ENCODE assay signal across 12 cellular contexts in genomic region chr1:152167835-152168534, GRCh38. TPM values are rescaled to one million over a fixed set of nuclear protein-coding genes. Genes with fewer than 3 reads are reported as not detected.
A peak's percentile ranks its signal among the peaks of the same experiment; 100 is the strongest.
DNase-seq lines count a peak whose midpoint lies in the region; ATAC-seq and TF ChIP-seq lines count a peak whose summit lies in the region.
"Had no signal": no experiment of that assay in that cellular context is flagged by ENCODE, and none has a peak within 500 bp of the region (broad histone marks: within the 10 kb centered on the region; RNA-seq: fewer than 3 reads in every experiment).

No MANE protein-coding gene starts in this region.

- H3K4me3 Mint-ChIP-seq in CD14-positive monocyte = no peak overlapping the region
- no peak overlapping the region for H3K4me3 Mint-ChIP-seq in effector memory CD8-positive, alpha-beta T cell
- no peak overlapping the region for H3K4me3 Mint-ChIP-seq in T-helper 2 cell treated with Interferon-gamma antibody and Interleukin-4, amounts not matched to agents 5 μg/mL and 100 μg/mL, for 36 hours

- peak overlapping the region in 5 of 7 donors; percentile 4 to 55 (median 32) for H3K27ac Mint-ChIP-seq in CD14-positive monocyte
- no peak overlapping the region for H3K27ac Mint-ChIP-seq in effector memory CD8-positive, alpha-beta T cell
- no peak overlapping the region for H3K27ac Mint-ChIP-seq in T-helper 2 cell treated with Interferon-gamma antibody and Interleukin-4, amounts not matched to agents 5 μg/mL and 100 μg/mL, for 36 hours

- H3K9me3 Mint-ChIP-seq in CD14-positive monocyte = no peaks in the 10 kb centered on the region
- no peaks in the 10 kb centered on the region for H3K9me3 Mint-ChIP-seq in effector memory CD8-positive, alpha-beta T cell
- H3K9me3 Mint-ChIP-seq in T-helper 2 cell treated with Interferon-gamma antibody and Interleukin-4, amounts not matched to agents 5 μg/mL and 100 μg/mL, for 36 hours = peaks cover 3% of the 10 kb centered on the region

- ATAC-seq in lung (ENCODE audit: insufficient read depth, low FRiP score) = peak; percentile 35
- no peak for ATAC-seq in effector memory CD8-positive, alpha-beta T cell (replicated peaks)
- ATAC-seq: left colon had no signal

- H3K27me3 ChIP-seq in brain microvascular endothelial cell (replicated peaks) = no peaks in the 10 kb centered on the region
- no peaks in the 10 kb centered on the region for H3K27me3 ChIP-seq in lung (ENCODE audit: control insufficient read depth, insufficient read depth)

- peaks cover 94% of the 10 kb centered on the region for H3K4me1 Mint-ChIP-seq in CD14-positive monocyte
- H3K4me1 Mint-ChIP-seq in effector memory CD8-positive, alpha-beta T cell (ENCODE audit: low read depth in 2 of 2) = peaks cover 0 to 6% of the 10 kb centered on the region in 2 donors
- H3K4me1 Mint-ChIP-seq in T-helper 2 cell treated with Interferon-gamma antibody and Interleukin-4, amounts not matched to agents 5 μg/mL and 100 μg/mL, for 36 hours (ENCODE audit: low read depth) = peaks cover 8% of the 10 kb centered on the region

- H3K4me3 ChIP-seq in brain microvascular endothelial cell (ENCODE audit: low read depth, low read length) (no peak overlapping the region), lung (no peak overlapping the region)
- H3K4me3 ChIP-seq: skin epidermis had no signal

- H3K36me3 Mint-ChIP-seq in CD14-positive monocyte = no peaks in the 10 kb centered on the region
- no peaks in the 10 kb centered on the region for H3K36me3 Mint-ChIP-seq in effector memory CD8-positive, alpha-beta T cell (ENCODE audit: insufficient read depth)
- H3K36me3 Mint-ChIP-seq in T-helper 2 cell treated with Interferon-gamma antibody and Interleukin-4, amounts not matched to agents 5 μg/mL and 100 μg/mL, for 36 hours (ENCODE audit: low read depth) = no peaks in the 10 kb centered on the region

- intact Hi-C loops in CD14-positive monocyte (cut with micrococcal nuclease) = loop anchor here in 1 of 2 donors (5.0 kb wide), 1 partner anchor 116 kb away; no protein-coding TSS in a partner anchor

- H3K27me3 Mint-ChIP-seq in CD14-positive monocyte (ENCODE audit: low read depth in 3 of 3) = peaks cover 0 to 4% (median 2%) of the 10 kb centered on the region in 3 donors
- H3K27me3 Mint-ChIP-seq in effector memory CD8-positive, alpha-beta T cell = peaks cover 0 to 38% of the 10 kb centered on the region in 2 donors
- H3K27me3 Mint-ChIP-seq in T-helper 2 cell treated with Interferon-gamma antibody and Interleukin-4, amounts not matched to agents 5 μg/mL and 100 μg/mL, for 36 hours (ENCODE audit: low read depth) = no peaks in the 10 kb centered on the region

- in situ Hi-C loops in brain microvascular endothelial cell (cut with HindIII; ENCODE audit: low pct_ligation_motif_present, low sequenced_read_pairs) = no loop called here

- 36 to 41% methylated on average over 3 of the region's 3 CpGs for WGBS in lung, 2 donors

- no peak for TF ChIP-seq CTCF in CD14-positive monocyte (IDR thresholded peaks at IDR 0.05)
- no peak for TF ChIP-seq CTCF in brain microvascular endothelial cell (IDR thresholded peaks at IDR 0.05; ENCODE audit: low read depth, low read length, missing control alignments)
- TF ChIP-seq CTCF in lung (IDR thresholded peaks at IDR 0.05; ENCODE audit: control extremely low read depth, extremely low read depth) = no peak

- no peaks in the 10 kb centered on the region for H3K9me3 ChIP-seq in lung (ENCODE audit: control insufficient read depth in 2 of 2, insufficient read depth in 1 of 2, low read length in 1 of 2)

- no peaks in the 10 kb centered on the region for H3K36me3 ChIP-seq in brain microvascular endothelial cell (replicated peaks)
- no peaks in the 10 kb centered on the region for H3K36me3 ChIP-seq in lung (ENCODE audit: control insufficient read depth in 2 of 2, insufficient read depth in 2 of 2, low read length in 2 of 2)

- peaks cover 3 to 5% of the 10 kb centered on the region in 2 donors for H3K4me1 ChIP-seq in lung (ENCODE audit: control insufficient read depth in 2 of 2, insufficient read depth in 2 of 2, low read length in 2 of 2)

- peak overlapping the region; percentile 45 for H3K27ac ChIP-seq in brain microvascular endothelial cell
- peak overlapping the region in 1 of 2 donors; percentile 26 for H3K27ac ChIP-seq in lung (ENCODE audit: low read depth in 1 of 2, low read length in 1 of 2)

- no peak for DNase-seq in CD14-positive monocyte (ENCODE audit: low spot score)
- DNase-seq in LoVo (ENCODE audit: low spot score) = peak; percentile 95
- peak; percentile 91 for DNase-seq in brain microvascular endothelial cell
- DNase-seq in lung (ENCODE audit: low spot score) = no peak
- no peak for DNase-seq in effector memory CD8-positive, alpha-beta T cell
- no peak for DNase-seq in NCI-H1092 treated with DMSO at 0.1 percent for 48 hours (lab: John Stamatoyannopoulos, UW)
- no peak for DNase-seq in T-helper 2 cell treated with Interferon-gamma antibody and Interleukin-4, amounts not matched to agents 5 μg/mL and 100 μg/mL, for 36 hours (ENCODE audit: low spot score)
- DNase-seq in NCI-H1930 (lab: John Stamatoyannopoulos, UW) = no peak
- DNase-seq: activated CD8-positive, alpha-beta memory T cell treated with anti-CD3 and anti-CD28 coated beads, Interleukin-2, amount 50 U/mL, for 48 hours; left colon had no signal

RNA-seq across cellular contexts. Expression of gene RPTN, which starts 9.0 kb away (rescaled TPM):
- not detected for polyA plus RNA-seq in CD14-positive monocyte
- total RNA-seq in lung = not detected
- not detected for polyA plus RNA-seq in lung
- total RNA-seq: dermis microvascular lymphatic vessel endothelial cell, left colon had no signal

RNA-seq across cellular contexts. Expression of gene TCHH, which starts 52.7 kb away (rescaled TPM):
- polyA plus RNA-seq in CD14-positive monocyte = not detected
- under 1 TPM; 0.03 TPM for total RNA-seq in lung
- polyA plus RNA-seq in lung = under 1 TPM; 0.06 to 0.15 TPM

RNA-seq across cellular contexts. Expression of gene HRNR, which starts 56.0 kb away (rescaled TPM):
- polyA plus RNA-seq in CD14-positive monocyte (not detected), lung (under 1 TPM in 1 of 2 donors, not detected in 1; 0.02 TPM)
- not detected for total RNA-seq in lung
- total RNA-seq: dermis microvascular lymphatic vessel endothelial cell, left colon had no signal

Comparison
In these comparisons a context has a peak if more than half of its experiments do, and no peak if none do; other contexts are left out.
1. DNase-seq: peak in LoVo (single experiment) and brain microvascular endothelial cell (single experiment); none in CD14-positive monocyte (single experiment), lung (single experiment), effector memory CD8-positive, alpha-beta T cell (0 of 3), NCI-H1092 treated with DMSO at 0.1 percent for 48 hours (single experiment), T-helper 2 cell treated with Interferon-gamma antibody and Interleukin-4, amounts not matched to agents 5 μg/mL and 100 μg/mL, for 36 hours (single experiment) and NCI-H1930 (0 of 2).
2. H3K27ac Mint-ChIP-seq: peak in CD14-positive monocyte (5 of 7); none in effector memory CD8-positive, alpha-beta T cell (0 of 2) and T-helper 2 cell treated with Interferon-gamma antibody and Interleukin-4, amounts not matched to agents 5 μg/mL and 100 μg/mL, for 36 hours (single experiment).